Comparison of ENCODE assay signal across 8 cellular contexts in genomic region chr14:80954771-80955299, GRCh38. TPM values are rescaled to one million over a fixed set of nuclear protein-coding genes. Genes with fewer than 3 reads are reported as not detected.
A peak's percentile ranks its signal among the peaks of the same experiment; 100 is the strongest.
DNase-seq lines count a peak whose midpoint lies in the region; ATAC-seq, FAIRE-seq and TF ChIP-seq lines count a peak whose summit lies in the region.

No MANE protein-coding gene starts in this region.

- FAIRE-seq in D721Med (lab: Jason Lieb, UNC): no peak

- intact Hi-C loops in lower leg skin (cut with DNase I; ENCODE audit: low total_unique reads): no loop called here

- ATAC-seq in HG02973 (IDR thresholded peaks at IDR 0.05; ENCODE audit: unreplicated experiment): peak; percentile 19
- no peak for ATAC-seq in HG03095 (IDR thresholded peaks at IDR 0.05; ENCODE audit: unreplicated experiment)

- no peak for TF ChIP-seq POLR2A in lower leg skin (IDR thresholded peaks at IDR 0.05)

- 0% methylated on average over 28 of the region's 28 CpGs for WGBS in lower leg skin, 2 donors

- TF ChIP-seq CTCF in D721Med (IDR thresholded peaks at IDR 0.05; ENCODE audit: insufficient read depth, missing control alignments): peak; percentile 81
- peak in 1 of 3 donors; percentile 43 for TF ChIP-seq CTCF in lower leg skin (IDR thresholded peaks at IDR 0.05)

- peak overlapping the region; percentile 28 for H3K4me3 ChIP-seq in lower leg skin (ENCODE audit: low read depth, poor library complexity, severe bottlenecking)

- DNase-seq in D721Med (ENCODE audit: insufficient read length, low spot score) (peak; percentile 55), NCI-H460 (ENCODE audit: extremely low read depth, low read depth) (peak; percentile 76), ecto neural progenitor cell (ENCODE audit: low spot score) (peak; percentile 88), lower leg skin (ENCODE audit: low spot score in 2 of 2) (peak; percentile 78 to 94)
- DNase-seq in activated CD4-positive, alpha-beta T cell treated with anti-CD3 and anti-CD28 coated beads, Interleukin-2, amount 50 U/mL, for 48 hours: peak; percentile 74 to 80
- DNase-seq in stimulated activated CD4-positive, alpha-beta T cell treated with anti-CD3 and anti-CD28 coated beads, Interleukin-2, amount 100 ng/mL, for 4 hours (ENCODE audit: low read depth): peak; percentile 56

RNA-seq across cellular contexts. Expression of gene TSHR, which starts 0.6 kb away (rescaled TPM):
- total RNA-seq in NCI-H460 (2014; rRNA removed; shearing (Covaris generic)): 0.06 TPM in 1 of 2 replicates, not detected in the other
- polyA plus RNA-seq in NCI-H460 (2014; cell fraction: nucleus; rRNA removed): not detected in 2 replicates
- 1 to 10 TPM in 2 of 4 donors, under 1 TPM in 1, not detected in 1; 0.99 to 1.8 (median 1.1) TPM for total RNA-seq in lower leg skin

RNA-seq across cellular contexts. Expression of gene CEP128, which starts 13.3 kb away (rescaled TPM):
- 2.8 and 4.4 TPM in 2 replicates for total RNA-seq in NCI-H460 (2014; rRNA removed; shearing (Covaris generic))
- 2.2 and 10.5 TPM in 2 replicates for polyA plus RNA-seq in NCI-H460 (2014; cell fraction: nucleus; rRNA removed)
- 10 to 100 TPM in 1 of 4 donors, 1 to 10 TPM in 3; 5.9 to 10.5 (median 9.0) TPM for total RNA-seq in lower leg skin
